In genomic region chr6:137304020-137304780, GRCh38 we compare ENCODE assay signal across 15 cellular contexts.
DNase-seq lines count a peak whose midpoint lies in the region; ATAC-seq and TF ChIP-seq lines count a peak whose summit lies in the region.
"Had no signal": no experiment of that assay in that cellular context is flagged by ENCODE, and none has a peak within 500 bp of the region (broad histone marks: within the 10 kb centered on the region; RNA-seq: fewer than 3 reads in every experiment).

No MANE protein-coding gene starts in this region.

- no peaks in the 10 kb centered on the region for H3K27me3 ChIP-seq in PC-3 (ENCODE audit: low read length)
- H3K27me3 ChIP-seq in endodermal cell (ENCODE audit: control insufficient read depth, insufficient read depth, low read length, poor library complexity, severe bottlenecking) = no peaks in the 10 kb centered on the region

- H3K27me3 Mint-ChIP-seq in activated naive CD8-positive, alpha-beta T cell treated with anti-CD3 and anti-CD28 coated beads, Interleukin-2, amount 50 U/mL, for 24 hours = peaks cover 2% of the 10 kb centered on the region
- H3K27me3 Mint-ChIP-seq in activated naive CD8-positive, alpha-beta T cell treated with anti-CD3 and anti-CD28 coated beads for 36 hours = no peaks in the 10 kb centered on the region
- peaks cover 6% of the 10 kb centered on the region for H3K27me3 Mint-ChIP-seq in endodermal cell (ENCODE audit: insufficient read depth)
- H3K27me3 Mint-ChIP-seq: B cell had no signal

- no peaks in the 10 kb centered on the region for H4K20me1 ChIP-seq in PC-3 (ENCODE audit: low read length)

- no peak for TF ChIP-seq CTCF in PC-3 (conservative IDR thresholded peaks at IDR 0.05; ENCODE audit: low read depth, low read length)
- TF ChIP-seq CTCF in endodermal cell (conservative IDR thresholded peaks at IDR 0.05) = no peak

- ATAC-seq in activated naive CD8-positive, alpha-beta T cell treated with anti-CD3 and anti-CD28 coated beads, Interleukin-2, amount 50 U/mL, for 24 hours = peak; percentile 63
- ATAC-seq in PC-3 = no peak
- no peak for ATAC-seq in left ventricle myocardium superior

- intact Hi-C loops in PC-3 (cut with micrococcal nuclease) (no loop called here), left ventricle myocardium superior (cut with micrococcal nuclease) (no loop called here)

- H3K79me2 ChIP-seq in PC-3 (ENCODE audit: low read length) = no peaks in the 10 kb centered on the region

- H3K27ac ChIP-seq in PC-3 (ENCODE audit: low read length) = no peak overlapping the region
- no peak overlapping the region for H3K27ac ChIP-seq in epithelial cell of prostate
- no peak overlapping the region for H3K27ac ChIP-seq in endodermal cell (ENCODE audit: low read depth, low read length)

- H3K9ac ChIP-seq in PC-3 (ENCODE audit: low read length) = no peak overlapping the region
- no peak overlapping the region for H3K9ac ChIP-seq in endodermal cell (ENCODE audit: extremely low read depth, low read length, poor library complexity, severe bottlenecking)

- WGBS in endodermal cell (ENCODE audit: insufficient coverage in 1 of 2, insufficient read length in 1 of 2), 2 experiments = 94 to 100% methylated on average over 2 to 4 of the region's 4 CpGs

- no peaks in the 10 kb centered on the region for H3K9me2 ChIP-seq in PC-3 (replicated peaks; ENCODE audit: low read length)

- CTCF ChIA-PET in PC-3 (lab: Charles Lee) = interaction anchor here (0.5 kb wide), 1 partner anchor 291 kb away, joined by 3 read pairs; no protein-coding TSS in a partner anchor

- POLR2A ChIA-PET in PC-3 (lab: Charles Lee; ENCODE audit: unreplicated experiment) = no interaction called here

- H3K27ac Mint-ChIP-seq in activated naive CD8-positive, alpha-beta T cell treated with anti-CD3 and anti-CD28 coated beads, Interleukin-2, amount 50 U/mL, for 24 hours = no peak overlapping the region
- H3K27ac Mint-ChIP-seq in activated naive CD8-positive, alpha-beta T cell treated with anti-CD3 and anti-CD28 coated beads for 36 hours = no peak overlapping the region
- H3K27ac Mint-ChIP-seq in endodermal cell = no peak overlapping the region
- H3K27ac Mint-ChIP-seq: B cell; CD4-positive, alpha-beta memory T cell; H9 had no signal

- H3K4me1 Mint-ChIP-seq in activated naive CD8-positive, alpha-beta T cell treated with anti-CD3 and anti-CD28 coated beads, Interleukin-2, amount 50 U/mL, for 24 hours = peaks cover 4% of the 10 kb centered on the region
- no peaks in the 10 kb centered on the region for H3K4me1 Mint-ChIP-seq in activated naive CD8-positive, alpha-beta T cell treated with anti-CD3 and anti-CD28 coated beads for 36 hours
- H3K4me1 Mint-ChIP-seq in endodermal cell = no peaks in the 10 kb centered on the region

- H3K36me3 ChIP-seq in PC-3 (ENCODE audit: low read depth, low read length) = no peaks in the 10 kb centered on the region
- no peaks in the 10 kb centered on the region for H3K36me3 ChIP-seq in endodermal cell (ENCODE audit: control insufficient read depth, insufficient read depth, low read length)

- H3K9me3 Mint-ChIP-seq in activated naive CD8-positive, alpha-beta T cell treated with anti-CD3 and anti-CD28 coated beads, Interleukin-2, amount 50 U/mL, for 24 hours = no peaks in the 10 kb centered on the region
- no peaks in the 10 kb centered on the region for H3K9me3 Mint-ChIP-seq in activated naive CD8-positive, alpha-beta T cell treated with anti-CD3 and anti-CD28 coated beads for 36 hours
- no peaks in the 10 kb centered on the region for H3K9me3 Mint-ChIP-seq in endodermal cell

- BruUV-seq in PC-3 (replicated peaks; lab: Mats Ljungman, UMichigan) = no TSS peak

- H3K36me3 Mint-ChIP-seq in activated naive CD8-positive, alpha-beta T cell treated with anti-CD3 and anti-CD28 coated beads, Interleukin-2, amount 50 U/mL, for 24 hours (ENCODE audit: low read depth) = no peaks in the 10 kb centered on the region
- no peaks in the 10 kb centered on the region for H3K36me3 Mint-ChIP-seq in activated naive CD8-positive, alpha-beta T cell treated with anti-CD3 and anti-CD28 coated beads for 36 hours
- no peaks in the 10 kb centered on the region for H3K36me3 Mint-ChIP-seq in endodermal cell (ENCODE audit: low read depth)
- H3K36me3 Mint-ChIP-seq: CD4-positive, alpha-beta memory T cell had no signal

- H3K4me3 Mint-ChIP-seq in activated naive CD8-positive, alpha-beta T cell treated with anti-CD3 and anti-CD28 coated beads, Interleukin-2, amount 50 U/mL, for 24 hours = no peak overlapping the region
- H3K4me3 Mint-ChIP-seq in activated naive CD8-positive, alpha-beta T cell treated with anti-CD3 and anti-CD28 coated beads for 36 hours = no peak overlapping the region
- no peak overlapping the region for H3K4me3 Mint-ChIP-seq in endodermal cell
- H3K4me3 Mint-ChIP-seq: B cell; CD4-positive, alpha-beta memory T cell; H9 had no signal

- peaks cover 7% of the 10 kb centered on the region for H3K4me1 ChIP-seq in PC-3 (ENCODE audit: insufficient read depth, low read length)
- no peaks in the 10 kb centered on the region for H3K4me1 ChIP-seq in endodermal cell (ENCODE audit: control insufficient read depth, insufficient read depth, low read length)

- DNase-seq in activated naive CD8-positive, alpha-beta T cell treated with anti-CD3 and anti-CD28 coated beads, Interleukin-2, amount 50 U/mL, for 24 hours = no peak
- no peak for DNase-seq in activated naive CD8-positive, alpha-beta T cell treated with anti-CD3 and anti-CD28 coated beads for 36 hours
- DNase-seq in PC-3 = peak; percentile 10
- peak; percentile 22 for DNase-seq in epithelial cell of prostate (ENCODE audit: low read depth, low spot score)
- DNase-seq in endodermal cell = no peak
- no peak for DNase-seq in left ventricle myocardium superior
- no peak for DNase-seq in occipital lobe (lab: John Stamatoyannopoulos, UW)
- DNase-seq: C1 segment of cervical spinal cord; CD4-positive, alpha-beta memory T cell; DMS153; DMS79 treated with DMSO at 0.1 percent for 48 hours; EL; GOT3; H9 had no signal

- H2AFZ ChIP-seq in PC-3 (ENCODE audit: low read length) = no peak overlapping the region

- H3K4me3 ChIP-seq in PC-3 (ENCODE audit: low read length) (no peak overlapping the region), endodermal cell (ENCODE audit: low read length) (no peak overlapping the region)

- no peak overlapping the region for H3K4me2 ChIP-seq in PC-3 (ENCODE audit: low read length)

- no peaks in the 10 kb centered on the region for H3K9me3 ChIP-seq in PC-3 (ENCODE audit: low read length)
- H3K9me3 ChIP-seq in endodermal cell (ENCODE audit: control insufficient read depth, low read length) = peaks cover 7% of the 10 kb centered on the region

- H3F3A ChIP-seq in PC-3 (ENCODE audit: low read length, unreplicated experiment) = no peaks in the 10 kb centered on the region

Comparison
In these comparisons a context has a peak if more than half of its experiments do, and no peak if none do; other contexts are left out.
1. DNase-seq: peak in PC-3 (single experiment) and epithelial cell of prostate (single experiment); none in activated naive CD8-positive, alpha-beta T cell treated with anti-CD3 and anti-CD28 coated beads, Interleukin-2, amount 50 U/mL, for 24 hours (single experiment), activated naive CD8-positive, alpha-beta T cell treated with anti-CD3 and anti-CD28 coated beads for 36 hours (single experiment), endodermal cell (single experiment), left ventricle myocardium superior (single experiment) and occipital lobe (single experiment).